Comparison of ENCODE assay signal across 21 cellular contexts in the genomic region with DNA sequence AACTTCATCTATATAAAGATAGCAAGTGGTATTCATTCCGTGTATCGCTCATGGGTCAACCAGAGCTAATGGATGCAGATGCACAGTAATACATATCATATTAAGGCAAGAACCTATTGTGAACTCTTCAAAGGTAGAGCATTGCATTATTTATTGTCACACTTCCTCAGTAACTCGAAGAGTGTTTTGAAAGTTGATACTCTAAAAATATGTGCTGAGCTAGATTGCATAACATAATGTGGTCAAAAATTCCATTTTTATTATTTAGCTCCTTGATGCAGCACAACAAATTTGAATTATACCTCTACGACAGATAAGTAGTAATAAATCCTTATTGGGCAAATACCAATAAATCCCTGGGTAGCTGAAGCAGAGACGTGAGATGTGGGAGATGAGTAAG.
"Had no signal": no experiment of that assay in that cellular context is flagged by ENCODE, and none has a peak within 500 bp of the region (broad histone marks: within the 10 kb centered on the region; RNA-seq: fewer than 3 reads in every experiment).

No MANE protein-coding gene starts in this region.

- H3K9me3 ChIP-seq: esophagus squamous epithelium, lower lobe of right lung, right lobe of liver, testis, tibial artery had no signal

- DNase-seq: cortex of kidney; effector memory CD8-positive, alpha-beta T cell; erythroblast; esophagus squamous epithelium; foreskin melanocyte; glutamatergic neuron; hypothalamus; immature natural killer cell; left ventricle myocardium superior; lower lobe of right lung; naive B cell; right lobe of liver; stimulated activated CD4-positive, alpha-beta T cell treated with anti-CD3 and anti-CD28 coated beads, Interleukin-2, amount 100 ng/mL, for 24 hours; stimulated activated CD4-positive, alpha-beta T cell treated with anti-CD3 and anti-CD28 coated beads, Interleukin-4, amount 100 ng/mL, for 4 hours; stimulated activated naive CD8-positive, alpha-beta T cell treated with anti-CD3 and anti-CD28 coated beads, Interleukin-15, Interleukin-2, amounts not matched to agents 100 U/mL and 50 U/mL, for 24 hours; substantia nigra; testis; tibial artery had no signal

- H2AFZ ChIP-seq: parathyroid adenoma had no signal

- H3K36me3 ChIP-seq: esophagus squamous epithelium, lower lobe of right lung, right lobe of liver, tibial artery had no signal

- H3K27me3 ChIP-seq: esophagus squamous epithelium, right lobe of liver, testis, tibial artery had no signal

- H3K4me1 ChIP-seq: esophagus squamous epithelium, lower lobe of right lung, parathyroid adenoma, right lobe of liver, testis, tibial artery had no signal

- ATAC-seq: effector memory CD8-positive, alpha-beta T cell; left ventricle myocardium superior; lower lobe of right lung; natural killer cell treated with Interleukin-12 subunit alpha and Interleukin-12 subunit beta and Interleukin-15 and Interleukin-18, amount 100 ng/mL, for 72 hours; right lobe of liver; stimulated activated memory B cell treated with anti-CD40 and anti-IgM and Interleukin-4, amounts not matched to agents 10 μg/mL and 1 μg/mL and 100 μg/mL, for 72 hours; stimulated activated naive CD8-positive, alpha-beta T cell treated with anti-CD3 and anti-CD28 coated beads, Interleukin-15, Interleukin-2, amounts not matched to agents 100 U/mL and 50 U/mL, for 24 hours had no signal

- H3K4me3 ChIP-seq: esophagus squamous epithelium, lower lobe of right lung, right lobe of liver, testis, tibial artery had no signal

- H3K27ac ChIP-seq: esophagus squamous epithelium, lower lobe of right lung, parathyroid adenoma, right lobe of liver, testis, tibial artery had no signal

- H3K9ac ChIP-seq: parathyroid adenoma had no signal

- H3K79me2 ChIP-seq: parathyroid adenoma had no signal
